Comparison of ENCODE assay signal across 10 cellular contexts in genomic region chr13:112370311-112370710, GRCh38. TPM values are rescaled to one million over a fixed set of nuclear protein-coding genes. Genes with fewer than 3 reads are reported as not detected.
"Had no signal": no experiment of that assay in that cellular context is flagged by ENCODE, and none has a peak within 500 bp of the region (broad histone marks: within the 10 kb centered on the region; RNA-seq: fewer than 3 reads in every experiment).

No MANE protein-coding gene starts in this region.

- DNase-seq: IMR-90, KBM-7, KG1 had no signal

- H3K4me2 ChIP-seq: KMS-11 had no signal

- H3K4me3 ChIP-seq: K562 had no signal

- H3K27ac Mint-ChIP-seq: IgD-negative memory B cell had no signal

- H3K4me3 Mint-ChIP-seq: IgD-negative memory B cell had no signal

- H3K9ac ChIP-seq: KMS-11 had no signal

- H3K27ac ChIP-seq: HL-60, KMS-11 had no signal

- H3K27me3 Mint-ChIP-seq: IgD-negative memory B cell had no signal

RNA-seq across cellular contexts. Expression of gene SPACA7, which starts 5.8 kb away (rescaled TPM):
- total RNA-seq: HepG2, HT-29, HT1080, IMR-90, K562 had no signal
